ENCODE assay signal across 8 cellular contexts in genomic region chr4:99893029-99893428, GRCh38. TPM values are rescaled to one million over a fixed set of nuclear protein-coding genes. Genes with fewer than 3 reads are reported as not detected.
A peak's percentile ranks its signal among the peaks of the same experiment; 100 is the strongest.
DNase-seq lines count a peak whose midpoint lies in the region; ATAC-seq, FAIRE-seq and TF ChIP-seq lines count a peak whose summit lies in the region.

No MANE protein-coding gene starts in this region.

- FAIRE-seq in frontal cortex (lab: Jason Lieb, UNC), result no peak

- H3K4me2 ChIP-seq in hepatocyte, result peak overlapping the region; percentile 84

- no peaks in the 10 kb centered on the region for H3K27me3 ChIP-seq in hepatocyte

- H2AFZ ChIP-seq in hepatocyte, result no peak overlapping the region

- DNase-seq in activated CD4-positive, alpha-beta T cell treated with anti-CD3 and anti-CD28 coated beads, Interleukin-2, amount 10 ng/mL, durations not matched to agents 7 days and 5 days, result no peak
- DNase-seq in activated CD4-positive, alpha-beta T cell treated with anti-CD3 and anti-CD28 coated beads for 48 hours, result no peak
- no peak for DNase-seq in activated CD8-positive, alpha-beta T cell treated with anti-CD3 and anti-CD28 coated beads, Interleukin-2, amount 10 ng/mL, durations not matched to agents 7 days and 5 days
- no peak for DNase-seq in hepatocyte (ENCODE audit: low spot score)
- DNase-seq in stimulated activated naive B cell treated with anti-CD40 and anti-IgM and Interleukin-4, amounts not matched to agents 10 μg/mL and 1 μg/mL and 100 μg/mL, for 72 hours, result no peak
- DNase-seq in NCI-H524 treated with DMSO at 0.1 percent for 48 hours (lab: John Stamatoyannopoulos, UW), result no peak
- no peak for DNase-seq in frontal cortex (ENCODE audit: low spot score in 2 of 2)

- H3K4me3 ChIP-seq in hepatocyte, result peak overlapping the region; percentile 51

- peaks cover 8% of the 10 kb centered on the region for H3K4me1 ChIP-seq in hepatocyte (ENCODE audit: insufficient read depth)

- peak overlapping the region; percentile 97 for H3K4me3 Mint-ChIP-seq in activated CD4-positive, alpha-beta T cell treated with anti-CD3 and anti-CD28 coated beads, Interleukin-2, amount 10 ng/mL, durations not matched to agents 7 days and 5 days
- H3K4me3 Mint-ChIP-seq in activated CD8-positive, alpha-beta T cell treated with anti-CD3 and anti-CD28 coated beads, Interleukin-2, amount 10 ng/mL, durations not matched to agents 7 days and 5 days, result peak overlapping the region; percentile 96
- H3K4me3 Mint-ChIP-seq in stimulated activated naive B cell treated with anti-CD40 and anti-IgM and Interleukin-4, amounts not matched to agents 10 μg/mL and 1 μg/mL and 100 μg/mL, for 72 hours, result peak overlapping the region; percentile 98

- H3K27me3 Mint-ChIP-seq in activated CD4-positive, alpha-beta T cell treated with anti-CD3 and anti-CD28 coated beads, Interleukin-2, amount 10 ng/mL, durations not matched to agents 7 days and 5 days, result no peaks in the 10 kb centered on the region
- H3K27me3 Mint-ChIP-seq in activated CD8-positive, alpha-beta T cell treated with anti-CD3 and anti-CD28 coated beads, Interleukin-2, amount 10 ng/mL, durations not matched to agents 7 days and 5 days (ENCODE audit: low read depth), result no peaks in the 10 kb centered on the region
- no peaks in the 10 kb centered on the region for H3K27me3 Mint-ChIP-seq in stimulated activated naive B cell treated with anti-CD40 and anti-IgM and Interleukin-4, amounts not matched to agents 10 μg/mL and 1 μg/mL and 100 μg/mL, for 72 hours

- no peaks in the 10 kb centered on the region for H3K9me3 ChIP-seq in hepatocyte (ENCODE audit: low read depth)

- CTCF ChIA-PET in activated CD4-positive, alpha-beta T cell treated with anti-CD3 and anti-CD28 coated beads, Interleukin-2, amount 10 ng/mL, durations not matched to agents 7 days and 5 days (lab: Charles Lee), result no interaction called here
- CTCF ChIA-PET in activated CD8-positive, alpha-beta T cell treated with anti-CD3 and anti-CD28 coated beads, Interleukin-2, amount 10 ng/mL, durations not matched to agents 7 days and 5 days (lab: Charles Lee), result interaction anchor here (1.1 to 2.7 kb wide), 3 partner anchors 8 to 85 kb away, joined by 4 to 8 read pairs (median 4); partner anchors contain the start of gene DNAJB14

- H3K27ac ChIP-seq in hepatocyte, result no peak overlapping the region

- peaks cover 60% of the 10 kb centered on the region for H3K79me2 ChIP-seq in hepatocyte

- peak overlapping the region; percentile 96 for H3K27ac Mint-ChIP-seq in activated CD4-positive, alpha-beta T cell treated with anti-CD3 and anti-CD28 coated beads, Interleukin-2, amount 10 ng/mL, durations not matched to agents 7 days and 5 days
- H3K27ac Mint-ChIP-seq in activated CD8-positive, alpha-beta T cell treated with anti-CD3 and anti-CD28 coated beads, Interleukin-2, amount 10 ng/mL, durations not matched to agents 7 days and 5 days, result peak overlapping the region; percentile 96
- no peak overlapping the region for H3K27ac Mint-ChIP-seq in stimulated activated naive B cell treated with anti-CD40 and anti-IgM and Interleukin-4, amounts not matched to agents 10 μg/mL and 1 μg/mL and 100 μg/mL, for 72 hours

- WGBS in hepatocyte (ENCODE audit: low lambda C conversion rate, missing lambda C conversion rate), result 93% methylated on average over 8 of the region's 8 CpGs

- POLR2A ChIA-PET in activated CD4-positive, alpha-beta T cell treated with anti-CD3 and anti-CD28 coated beads, Interleukin-2, amount 10 ng/mL, durations not matched to agents 7 days and 5 days (lab: Charles Lee), result no interaction called here
- POLR2A ChIA-PET in activated CD8-positive, alpha-beta T cell treated with anti-CD3 and anti-CD28 coated beads, Interleukin-2, amount 10 ng/mL, durations not matched to agents 7 days and 5 days (lab: Charles Lee), result interaction anchor here (0.6 to 2.9 kb wide), 3 partner anchors 13 to 55 kb away, joined by 4 to 55 read pairs (median 6); partner anchors contain the start of genes DNAJB14 and H2AZ1

- no peaks in the 10 kb centered on the region for H4K20me1 ChIP-seq in hepatocyte (ENCODE audit: insufficient read depth, poor library complexity, severe bottlenecking)

- no peaks in the 10 kb centered on the region for H3K36me3 ChIP-seq in hepatocyte (replicated peaks; ENCODE audit: insufficient read depth, low read depth)

- no peak for TF ChIP-seq CTCF in hepatocyte (IDR thresholded peaks at IDR 0.05; ENCODE audit: poor library complexity)

- no peaks in the 10 kb centered on the region for H3K9me3 Mint-ChIP-seq in activated CD4-positive, alpha-beta T cell treated with anti-CD3 and anti-CD28 coated beads, Interleukin-2, amount 10 ng/mL, durations not matched to agents 7 days and 5 days
- no peaks in the 10 kb centered on the region for H3K9me3 Mint-ChIP-seq in activated CD8-positive, alpha-beta T cell treated with anti-CD3 and anti-CD28 coated beads, Interleukin-2, amount 10 ng/mL, durations not matched to agents 7 days and 5 days (ENCODE audit: insufficient read depth)
- no peaks in the 10 kb centered on the region for H3K9me3 Mint-ChIP-seq in stimulated activated naive B cell treated with anti-CD40 and anti-IgM and Interleukin-4, amounts not matched to agents 10 μg/mL and 1 μg/mL and 100 μg/mL, for 72 hours

- H3K36me3 Mint-ChIP-seq in activated CD4-positive, alpha-beta T cell treated with anti-CD3 and anti-CD28 coated beads, Interleukin-2, amount 10 ng/mL, durations not matched to agents 7 days and 5 days (ENCODE audit: low read depth), result peaks cover 9% of the 10 kb centered on the region
- H3K36me3 Mint-ChIP-seq in activated CD8-positive, alpha-beta T cell treated with anti-CD3 and anti-CD28 coated beads, Interleukin-2, amount 10 ng/mL, durations not matched to agents 7 days and 5 days (ENCODE audit: low read depth), result peaks cover 22% of the 10 kb centered on the region
- H3K36me3 Mint-ChIP-seq in stimulated activated naive B cell treated with anti-CD40 and anti-IgM and Interleukin-4, amounts not matched to agents 10 μg/mL and 1 μg/mL and 100 μg/mL, for 72 hours, result peaks cover 10 to 23% of the 10 kb centered on the region in 2 donors

- no peak for ATAC-seq in activated CD8-positive, alpha-beta T cell treated with anti-CD3 and anti-CD28 coated beads, Interleukin-2, amount 10 ng/mL, durations not matched to agents 7 days and 5 days
- no peak for ATAC-seq in stimulated activated naive B cell treated with anti-CD40 and anti-IgM and Interleukin-4, amounts not matched to agents 10 μg/mL and 1 μg/mL and 100 μg/mL, for 72 hours (replicated peaks)
- no peak for ATAC-seq in HG03378 (IDR thresholded peaks at IDR 0.05; ENCODE audit: unreplicated experiment)

- no peaks in the 10 kb centered on the region for H3K9me2 ChIP-seq in hepatocyte (replicated peaks; ENCODE audit: insufficient read depth)

- peaks cover 47% of the 10 kb centered on the region for H3K4me1 Mint-ChIP-seq in activated CD4-positive, alpha-beta T cell treated with anti-CD3 and anti-CD28 coated beads, Interleukin-2, amount 10 ng/mL, durations not matched to agents 7 days and 5 days
- H3K4me1 Mint-ChIP-seq in activated CD8-positive, alpha-beta T cell treated with anti-CD3 and anti-CD28 coated beads, Interleukin-2, amount 10 ng/mL, durations not matched to agents 7 days and 5 days (ENCODE audit: low read depth), result peaks cover 40% of the 10 kb centered on the region
- H3K4me1 Mint-ChIP-seq in stimulated activated naive B cell treated with anti-CD40 and anti-IgM and Interleukin-4, amounts not matched to agents 10 μg/mL and 1 μg/mL and 100 μg/mL, for 72 hours, result peaks cover 22 to 31% of the 10 kb centered on the region in 2 donors

RNA-seq across cellular contexts. Expression of gene LAMTOR3, which starts 1.2 kb away (rescaled TPM):
- 10 to 100 TPM; 28.9 to 33.1 TPM for total RNA-seq in activated CD4-positive, alpha-beta T cell treated with anti-CD3 and anti-CD28 coated beads, Interleukin-2, amount 10 ng/mL, durations not matched to agents 7 days and 5 days
- total RNA-seq in activated CD8-positive, alpha-beta T cell treated with anti-CD3 and anti-CD28 coated beads, Interleukin-2, amount 10 ng/mL, durations not matched to agents 7 days and 5 days, result 10 to 100 TPM; 26.8 to 28.8 TPM
- total RNA-seq in hepatocyte (133 and 143 TPM in 2 replicates), frontal cortex (56.7 TPM)
- polyA plus RNA-seq in hepatocyte, result 90.7 and 126 TPM in 2 replicates

RNA-seq across cellular contexts. Expression of gene DNAJB14, which starts 53.4 kb away (rescaled TPM):
- 10 to 100 TPM; 47.1 to 53.1 TPM for total RNA-seq in activated CD4-positive, alpha-beta T cell treated with anti-CD3 and anti-CD28 coated beads, Interleukin-2, amount 10 ng/mL, durations not matched to agents 7 days and 5 days
- 10 to 100 TPM; 52.7 to 54.6 TPM for total RNA-seq in activated CD8-positive, alpha-beta T cell treated with anti-CD3 and anti-CD28 coated beads, Interleukin-2, amount 10 ng/mL, durations not matched to agents 7 days and 5 days
- 49.1 and 52.6 TPM in 2 replicates for total RNA-seq in hepatocyte
- 19.0 and 25.1 TPM in 2 replicates for polyA plus RNA-seq in hepatocyte
- total RNA-seq in frontal cortex, result 97.4 TPM

RNA-seq across cellular contexts. Expression of gene H2AZ1, which starts 57.0 kb away (rescaled TPM):
- 100 to 1,000 TPM; 426 to 554 TPM for total RNA-seq in activated CD4-positive, alpha-beta T cell treated with anti-CD3 and anti-CD28 coated beads, Interleukin-2, amount 10 ng/mL, durations not matched to agents 7 days and 5 days
- total RNA-seq in activated CD8-positive, alpha-beta T cell treated with anti-CD3 and anti-CD28 coated beads, Interleukin-2, amount 10 ng/mL, durations not matched to agents 7 days and 5 days, result 100 to 1,000 TPM; 603 to 643 TPM
- total RNA-seq in hepatocyte, result 339 and 361 TPM in 2 replicates
- polyA plus RNA-seq in hepatocyte, result 363 and 427 TPM in 2 replicates
- total RNA-seq in frontal cortex, result 119 TPM
